Comparison of ENCODE assay signal across 8 cellular contexts in genomic region chr3:62622553-62623174, GRCh38.
DNase-seq lines count a peak whose midpoint lies in the region; ATAC-seq and TF ChIP-seq lines count a peak whose summit lies in the region.

No MANE protein-coding gene starts in this region.

- TF ChIP-seq CTCF in osteoblast (IDR thresholded peaks at IDR 0.05; ENCODE audit: extremely low read depth, low read depth, low read length) = peak; percentile 65

- H3K79me2 ChIP-seq in osteoblast (ENCODE audit: insufficient read depth, low read length) = no peaks in the 10 kb centered on the region

- ATAC-seq in GM21737 (IDR thresholded peaks at IDR 0.05; ENCODE audit: unreplicated experiment) (no peak), HG03565 (IDR thresholded peaks at IDR 0.05; ENCODE audit: unreplicated experiment) (no peak)

- DNase-seq in NCI-H510A treated with DMSO at 0.1 percent for 48 hours (lab: John Stamatoyannopoulos, UW) (peak; percentile 62), NCI-H510A (lab: John Stamatoyannopoulos, UW) (no peak), HS-5 (ENCODE audit: low read depth) (peak; percentile 41), RPMI8226 (peak; percentile 22), fibroblast of gingiva (ENCODE audit: low read depth) (peak; percentile 53), osteoblast (ENCODE audit: insufficient read length, low spot score, missing footprints) (peak; percentile 86)

- no peaks in the 10 kb centered on the region for H4K20me1 ChIP-seq in osteoblast (ENCODE audit: insufficient read depth, low read length)

- H2AFZ ChIP-seq in osteoblast (ENCODE audit: low read length) = no peak overlapping the region

- no peak overlapping the region for H3K4me2 ChIP-seq in osteoblast (ENCODE audit: insufficient read depth, low read length)

- H3K4me3 ChIP-seq in osteoblast (ENCODE audit: insufficient read depth, low read length) = no peak overlapping the region

- no peaks in the 10 kb centered on the region for H3K9me3 ChIP-seq in osteoblast (ENCODE audit: low read depth, low read length)

- H3K27me3 ChIP-seq in osteoblast (ENCODE audit: insufficient read depth, low read length) = peaks cover 4% of the 10 kb centered on the region

- no peaks in the 10 kb centered on the region for H3K4me1 ChIP-seq in osteoblast (ENCODE audit: insufficient read depth, low read length)

- H3K36me3 ChIP-seq in osteoblast (ENCODE audit: insufficient read depth, low read length) = no peaks in the 10 kb centered on the region

- H3K27ac ChIP-seq in osteoblast (ENCODE audit: low read depth, low read length) = no peak overlapping the region
